Comparison of ENCODE assay signal across 8 cellular contexts in genomic region chr13:110715395-110716234, GRCh38. TPM values are rescaled to one million over a fixed set of nuclear protein-coding genes. Genes with fewer than 3 reads are reported as not detected.
A peak's percentile ranks its signal among the peaks of the same experiment; 100 is the strongest.
DNase-seq lines count a peak whose midpoint lies in the region; ATAC-seq and TF ChIP-seq lines count a peak whose summit lies in the region.

No MANE protein-coding gene starts in this region.

- H2AFZ ChIP-seq in H9 (ENCODE audit: low read length) = no peak overlapping the region
- H2AFZ ChIP-seq in Loucy (ENCODE audit: low read length) = peak overlapping the region; percentile 39

- H3K4me1 Mint-ChIP-seq in H9 = peaks cover 22 to 24% of the 10 kb centered on the region in 2 experiments
- peaks cover 27 to 32% of the 10 kb centered on the region in 2 donors for H3K4me1 Mint-ChIP-seq in natural killer cell treated with Interleukin-12 subunit alpha and Interleukin-12 subunit beta and Interleukin-15 and Interleukin-18, amount 100 ng/mL, for 72 hours (ENCODE audit: low read depth in 2 of 2)

- H3K36me3 Mint-ChIP-seq in H9 (ENCODE audit: insufficient read depth in 1 of 3, low read depth in 3 of 3) = peaks cover 10 to 18% (median 11%) of the 10 kb centered on the region in 3 experiments; a peak in 6 of 7 replicates
- peaks cover 7% of the 10 kb centered on the region for H3K36me3 Mint-ChIP-seq in natural killer cell treated with Interleukin-12 subunit alpha and Interleukin-12 subunit beta and Interleukin-15 and Interleukin-18, amount 100 ng/mL, for 72 hours

- no peak overlapping the region for H2BK12ac ChIP-seq in H9 (ENCODE audit: insufficient read length, low read depth, low read length)

- H4K8ac ChIP-seq in H9 (replicated peaks; ENCODE audit: insufficient read length, low read depth, low read length) = no peak overlapping the region

- no peak overlapping the region for H4K5ac ChIP-seq in H9 (ENCODE audit: insufficient read length, low read depth, low read length)

- no peak overlapping the region for H2BK20ac ChIP-seq in H9 (ENCODE audit: low read depth, low read length, poor library complexity, severe bottlenecking)

- no CpG with 5 or more reads among the region's 73 CpGs for WGBS in H9 (ENCODE audit: extremely low coverage, insufficient read length, low lambda C conversion rate)

- H3K27me3 Mint-ChIP-seq in H9 (ENCODE audit: low read depth) = no peaks in the 10 kb centered on the region; the same call in 1 of the 2 replicates
- H3K27me3 Mint-ChIP-seq in natural killer cell treated with Interleukin-12 subunit alpha and Interleukin-12 subunit beta and Interleukin-15 and Interleukin-18, amount 100 ng/mL, for 72 hours = no peaks in the 10 kb centered on the region

- H3T11ph ChIP-seq in H9 (ENCODE audit: low read length) = no peak overlapping the region

- peak overlapping the region; percentile 92 for H3K4me2 ChIP-seq in H9 (ENCODE audit: insufficient read depth, insufficient read length, low read length)
- peak overlapping the region; percentile 78 for H3K4me2 ChIP-seq in Loucy (ENCODE audit: low read depth, low read length, poor library complexity, severe bottlenecking)

- no peak overlapping the region for H2BK120ac ChIP-seq in H9 (ENCODE audit: low read depth, low read length, poor library complexity, severe bottlenecking)

- no peak overlapping the region for H3K23ac ChIP-seq in H9 (ENCODE audit: insufficient read length, low read depth, low read length)

- H3K9ac ChIP-seq in ES-I3 (ENCODE audit: low read depth, low read length) (peak overlapping the region; percentile 82), H9 (ENCODE audit: extremely low read depth, insufficient read length, low read length) (peak overlapping the region; percentile 92), Loucy (ENCODE audit: low read depth, low read length, poor library complexity, severe bottlenecking) (peak overlapping the region; percentile 93)

- H2BK15ac ChIP-seq in H9 (ENCODE audit: low read depth, low read length) = no peak overlapping the region

- 0 out of 2 replicates have a peak, but pooled peaks cover 5% of the 10 kb centered on the region for H3K36me3 ChIP-seq in ES-I3 (ENCODE audit: insufficient read depth, low read length)
- H3K36me3 ChIP-seq in Loucy (ENCODE audit: insufficient read depth, low read length) = peaks cover 14% of the 10 kb centered on the region; the same call in 1 of the 2 replicates
- peaks cover 7% of the 10 kb centered on the region for H3K36me3 ChIP-seq in RWPE2 (ENCODE audit: low read depth)

- peak overlapping the region; percentile 92 for H3K4me3 ChIP-seq in Loucy (ENCODE audit: low read length, poor library complexity, severe bottlenecking)
- peak overlapping the region; percentile 79 for H3K4me3 ChIP-seq in RWPE2 (ENCODE audit: severe bottlenecking)
- peak overlapping the region; percentile 96 for H3K4me3 ChIP-seq in fibroblast of pulmonary artery (replicated peaks; ENCODE audit: low read depth, low read length)

- no peaks in the 10 kb centered on the region; the same call in 1 of the 2 replicates for H3K4me1 ChIP-seq in ES-I3 (ENCODE audit: insufficient read depth, low read length)
- H3K4me1 ChIP-seq in H9 (ENCODE audit: insufficient read depth, low read length) = no peaks in the 10 kb centered on the region
- H3K4me1 ChIP-seq in Loucy (ENCODE audit: insufficient read depth, low read length, poor library complexity, severe bottlenecking) = peaks cover 30% of the 10 kb centered on the region
- H3K4me1 ChIP-seq in RWPE2 (ENCODE audit: insufficient read depth, poor library complexity, severe bottlenecking) = peaks cover 4% of the 10 kb centered on the region

- H4K20me1 ChIP-seq in H9 (ENCODE audit: control insufficient read depth, insufficient read depth, insufficient read length) (no peaks in the 10 kb centered on the region), Loucy (ENCODE audit: insufficient read depth, low read length, poor library complexity, severe bottlenecking) (peaks cover 48% of the 10 kb centered on the region)

- no peak overlapping the region for H2BK5ac ChIP-seq in H9 (ENCODE audit: insufficient read length, low read length)

- H3K4ac ChIP-seq in H9 (ENCODE audit: low read depth, low read length) = no peak overlapping the region

- H3F3A ChIP-seq in Loucy (ENCODE audit: low read depth) = 0 out of 2 replicates have a peak, but pooled peaks cover 2% of the 10 kb centered on the region

- H3K23me2 ChIP-seq in H9 (ENCODE audit: insufficient read length, low read depth, low read length, poor library complexity, severe bottlenecking) = peaks cover 4% of the 10 kb centered on the region

- no peak overlapping the region for H4K91ac ChIP-seq in H9 (ENCODE audit: insufficient read length, low read depth, low read length)

- ATAC-seq in RWPE2 (ENCODE audit: low read depth) = peak; percentile 79
- peak; percentile 81 to 84 for ATAC-seq in natural killer cell treated with Interleukin-12 subunit alpha and Interleukin-12 subunit beta and Interleukin-15 and Interleukin-18, amount 100 ng/mL, for 72 hours

- H3K27ac Mint-ChIP-seq in H9 = peak overlapping the region; percentile 96 to 99 (median 96); a peak in 6 of 7 replicates
- peak overlapping the region; percentile 90 to 97 for H3K27ac Mint-ChIP-seq in natural killer cell treated with Interleukin-12 subunit alpha and Interleukin-12 subunit beta and Interleukin-15 and Interleukin-18, amount 100 ng/mL, for 72 hours

- H3K27ac ChIP-seq in H9 (ENCODE audit: insufficient read length, low read depth, low read length) (no peak overlapping the region), RWPE2 (ENCODE audit: poor library complexity, severe bottlenecking) (peak overlapping the region; percentile 83)

- H3K79me1 ChIP-seq in H9 (ENCODE audit: insufficient read depth, low read depth, low read length, poor library complexity, severe bottlenecking) = peaks cover 3% of the 10 kb centered on the region

- TF ChIP-seq CTCF in H9 (conservative IDR thresholded peaks at IDR 0.05) (no peak), Loucy (conservative IDR thresholded peaks at IDR 0.05; ENCODE audit: low read length) (peak; percentile 41), RWPE2 (IDR thresholded peaks at IDR 0.05; ENCODE audit: poor library complexity, severe bottlenecking) (peak; percentile 14), fibroblast of pulmonary artery (IDR thresholded peaks at IDR 0.05; ENCODE audit: low read length, missing control alignments) (no peak)

- H3K27me3 ChIP-seq in H9 (ENCODE audit: insufficient read depth, low read length) = no peaks in the 10 kb centered on the region
- no peaks in the 10 kb centered on the region for H3K27me3 ChIP-seq in Loucy (ENCODE audit: insufficient read depth, low read length, poor library complexity, severe bottlenecking)
- no peaks in the 10 kb centered on the region for H3K27me3 ChIP-seq in RWPE2 (ENCODE audit: insufficient read depth, poor library complexity, severe bottlenecking)

- H3K18ac ChIP-seq in H9 (ENCODE audit: insufficient read length, low read depth, low read length) = peak overlapping the region; percentile 8

- H3K79me2 ChIP-seq in H9 (ENCODE audit: insufficient read depth, low read length) (peaks cover 36% of the 10 kb centered on the region; the same call in 1 of the 2 replicates), Loucy (ENCODE audit: insufficient read depth, low read length) (peaks cover 74% of the 10 kb centered on the region)

- H3K56ac ChIP-seq in H9 (ENCODE audit: insufficient read length, low read depth, low read length) = no peak overlapping the region

- H2AK5ac ChIP-seq in H9 (ENCODE audit: insufficient read length, low read length) = no peak overlapping the region

- H3K9me3 Mint-ChIP-seq in H9 = peaks cover 0 to 2% of the 10 kb centered on the region in 2 experiments; a peak in 2 of 5 replicates
- no peaks in the 10 kb centered on the region for H3K9me3 Mint-ChIP-seq in natural killer cell treated with Interleukin-12 subunit alpha and Interleukin-12 subunit beta and Interleukin-15 and Interleukin-18, amount 100 ng/mL, for 72 hours

- DNase-seq in H9 = peak; percentile 99
- peak; percentile 98 for DNase-seq in RWPE2 (ENCODE audit: low spot score)
- peak; percentile 98 for DNase-seq in activated effector memory CD4-positive, alpha-beta T cell treated with anti-CD3 and anti-CD28 coated beads, Interleukin-2, amount 50 U/mL, for 16 hours
- DNase-seq in fibroblast of pulmonary artery (ENCODE audit: low read depth) = peak; percentile 100
- peak; percentile 99 for DNase-seq in natural killer cell treated with Interleukin-12 subunit alpha and Interleukin-12 subunit beta and Interleukin-15 and Interleukin-18, amount 100 ng/mL, for 72 hours (ENCODE audit: low spot score)
- DNase-seq in stimulated activated naive CD4-positive, alpha-beta T cell treated with Interleukin-2 at 50 U/mL for 16 hours (lab: John Stamatoyannopoulos, UW) = peak; percentile 97

- peak overlapping the region; percentile 66 for H3K14ac ChIP-seq in H9 (ENCODE audit: insufficient read depth, low read length)

- peak overlapping the region; percentile 94 to 97 for H3K4me3 Mint-ChIP-seq in H9
- H3K4me3 Mint-ChIP-seq in natural killer cell treated with Interleukin-12 subunit alpha and Interleukin-12 subunit beta and Interleukin-15 and Interleukin-18, amount 100 ng/mL, for 72 hours = peak overlapping the region; percentile 98

- H3K9me3 ChIP-seq in ES-I3 (ENCODE audit: control insufficient read depth, insufficient read depth, low read length) (no peaks in the 10 kb centered on the region), H9 (ENCODE audit: control insufficient read depth, low read depth, low read length) (no peaks in the 10 kb centered on the region), Loucy (ENCODE audit: insufficient read depth, low read depth, low read length) (no peaks in the 10 kb centered on the region), RWPE2 (ENCODE audit: severe bottlenecking) (no peaks in the 10 kb centered on the region)

- H3K9me2 ChIP-seq in Loucy (replicated peaks; ENCODE audit: low read depth, low read length) = no peaks in the 10 kb centered on the region

RNA-seq across cellular contexts. Expression of gene ING1, which starts 2.1 kb away (rescaled TPM):
- total RNA-seq in H9 (2021) = 17.3 and 18.7 TPM in 2 replicates
- 10 to 100 TPM; 11.1 to 15.7 TPM for total RNA-seq in natural killer cell treated with Interleukin-12 subunit alpha and Interleukin-12 subunit beta and Interleukin-15 and Interleukin-18, amount 100 ng/mL, for 72 hours

RNA-seq across cellular contexts. Expression of gene CARS2, which starts 9.7 kb away (rescaled TPM):
- total RNA-seq in H9 (2021) = 41.9 and 46.3 TPM in 2 replicates
- 100 to 1,000 TPM in 1 of 2 donors, 10 to 100 TPM in 1; 58.1 to 112 TPM for total RNA-seq in natural killer cell treated with Interleukin-12 subunit alpha and Interleukin-12 subunit beta and Interleukin-15 and Interleukin-18, amount 100 ng/mL, for 72 hours

Comparison
In these comparisons a context has a peak if more than half of its experiments do, and no peak if none do; other contexts are left out.
1. CTCF ChIP-seq: peak in Loucy (single experiment) and RWPE2 (single experiment); none in H9 (single experiment) and fibroblast of pulmonary artery (single experiment).
2. Peak in every context shown above with its lines, with median percentiles within 50 percentile points of each other: H3K9ac ChIP-seq, DNase-seq and H3K4me3 ChIP-seq.